Comparison of ENCODE assay signal across 1 cellular context in genomic region chr4:73828945-73829344, GRCh38.
TF ChIP-seq lines count a peak whose summit lies in the region.

No MANE protein-coding gene starts in this region.

TF ChIP-seq in GM12878, 131 proteins besides CTCF, POLR2A, EP300 and RAD21 (continued from another document):
- TF ChIP-seq, protein P1, sequence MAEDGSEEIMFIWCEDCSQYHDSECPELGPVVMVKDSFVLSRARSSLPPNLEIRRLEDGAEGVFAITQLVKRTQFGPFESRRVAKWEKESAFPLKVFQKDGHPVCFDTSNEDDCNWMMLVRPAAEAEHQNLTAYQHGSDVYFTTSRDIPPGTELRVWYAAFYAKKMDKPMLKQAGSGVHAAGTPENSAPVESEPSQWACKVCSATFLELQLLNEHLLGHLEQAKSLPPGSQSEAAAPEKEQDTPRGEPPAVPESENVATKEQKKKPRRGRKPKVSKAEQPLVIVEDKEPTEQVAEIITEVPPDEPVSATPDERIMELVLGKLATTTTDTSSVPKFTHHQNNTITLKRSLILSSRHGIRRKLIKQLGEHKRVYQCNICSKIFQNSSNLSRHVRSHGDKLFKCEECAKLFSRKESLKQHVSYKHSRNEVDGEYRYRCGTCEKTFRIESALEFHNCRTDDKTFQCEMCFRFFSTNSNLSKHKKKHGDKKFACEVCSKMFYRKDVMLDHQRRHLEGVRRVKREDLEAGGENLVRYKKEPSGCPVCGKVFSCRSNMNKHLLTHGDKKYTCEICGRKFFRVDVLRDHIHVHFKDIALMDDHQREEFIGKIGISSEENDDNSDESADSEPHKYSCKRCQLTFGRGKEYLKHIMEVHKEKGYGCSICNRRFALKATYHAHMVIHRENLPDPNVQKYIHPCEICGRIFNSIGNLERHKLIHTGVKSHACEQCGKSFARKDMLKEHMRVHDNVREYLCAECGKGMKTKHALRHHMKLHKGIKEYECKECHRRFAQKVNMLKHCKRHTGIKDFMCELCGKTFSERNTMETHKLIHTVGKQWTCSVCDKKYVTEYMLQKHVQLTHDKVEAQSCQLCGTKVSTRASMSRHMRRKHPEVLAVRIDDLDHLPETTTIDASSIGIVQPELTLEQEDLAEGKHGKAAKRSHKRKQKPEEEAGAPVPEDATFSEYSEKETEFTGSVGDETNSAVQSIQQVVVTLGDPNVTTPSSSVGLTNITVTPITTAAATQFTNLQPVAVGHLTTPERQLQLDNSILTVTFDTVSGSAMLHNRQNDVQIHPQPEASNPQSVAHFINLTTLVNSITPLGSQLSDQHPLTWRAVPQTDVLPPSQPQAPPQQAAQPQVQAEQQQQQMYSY (CRISPR knock-in tag; IDR thresholded peaks at IDR 0.05): no peak
- no peak for TF ChIP-seq ATF2 (IDR thresholded peaks at IDR 0.05; ENCODE audit: low read length)
- TF ChIP-seq HDAC2 (IDR thresholded peaks at IDR 0.05): no peak
- TF ChIP-seq BACH1 (IDR thresholded peaks at IDR 0.05; ENCODE audit: borderline replicate concordance): no peak
- TF ChIP-seq IKZF1 (conservative IDR thresholded peaks at IDR 0.05): no peak
